Comparison of ENCODE assay signal across 8 cellular contexts in genomic region chr10:22335204-22335956, GRCh38. TPM values are rescaled to one million over a fixed set of nuclear protein-coding genes. Genes with fewer than 3 reads are reported as not detected.
A peak's percentile ranks its signal among the peaks of the same experiment; 100 is the strongest.
DNase-seq lines count a peak whose midpoint lies in the region; ATAC-seq and TF ChIP-seq lines count a peak whose summit lies in the region.

No MANE protein-coding gene starts in this region.

- intact Hi-C loops in esophagus squamous epithelium (cut with DNase I) = no loop called here
- intact Hi-C loops in naive thymus-derived CD4-positive, alpha-beta T cell (cut with micrococcal nuclease) = loop anchor here in 1 of 2 donors (1.0 to 2.0 kb wide), 2 partner anchors 106 to 801 kb away; partner anchors contain the start of gene MLLT10

- TF ChIP-seq CTCF in esophagus squamous epithelium (IDR thresholded peaks at IDR 0.05) = peak in 4 of 6 experiments; percentile 13 to 48 (median 36)
- peak in 2 of 5 experiments; percentile 60 to 62 for TF ChIP-seq CTCF in tibial nerve (IDR thresholded peaks at IDR 0.05)
- TF ChIP-seq CTCF in endothelial cell (IDR thresholded peaks at IDR 0.05; ENCODE audit: unreplicated experiment) = no peak

- peak overlapping the region; percentile 41 to 71 (median 56) for H3K4me3 ChIP-seq in esophagus squamous epithelium
- H3K4me3 ChIP-seq in naive thymus-derived CD4-positive, alpha-beta T cell (ENCODE audit: low read length) = peak overlapping the region; percentile 57
- H3K4me3 ChIP-seq in tibial nerve = peak overlapping the region; percentile 35 to 57 (median 48)

- H3K4me1 ChIP-seq in esophagus squamous epithelium = peaks cover 30 to 45% (median 32%) of the 10 kb centered on the region in 3 donors
- H3K4me1 ChIP-seq in naive thymus-derived CD4-positive, alpha-beta T cell (ENCODE audit: control insufficient read depth in 2 of 2, insufficient read depth in 2 of 2, low read length in 2 of 2) = peaks cover 36 to 38% of the 10 kb centered on the region in 2 donors
- H3K4me1 ChIP-seq in tibial nerve = peaks cover 0 to 41% (median 32%) of the 10 kb centered on the region in 4 donors

- TF ChIP-seq POLR2A in esophagus squamous epithelium (IDR thresholded peaks at IDR 0.05) (peak in 1 of 4 donors; percentile 23), tibial nerve (IDR thresholded peaks at IDR 0.05) (no peak)

- H3K4me1 Mint-ChIP-seq in naive thymus-derived CD4-positive, alpha-beta T cell = peaks cover 7 to 55% (median 35%) of the 10 kb centered on the region in 7 donors
- H3K4me1 Mint-ChIP-seq in endothelial cell (ENCODE audit: unreplicated experiment) = peaks cover 15% of the 10 kb centered on the region

- H3K27ac ChIP-seq in esophagus squamous epithelium (peak overlapping the region in 1 of 4 donors; percentile 23), tibial nerve (peak overlapping the region in 2 of 4 donors; percentile 14 to 35)
- peak overlapping the region; percentile 63 for H3K27ac ChIP-seq in naive thymus-derived CD4-positive, alpha-beta T cell (ENCODE audit: low read depth, low read length)

- peak; percentile 78 for DNase-seq in activated CD8-positive, alpha-beta memory T cell treated with anti-CD3 and anti-CD28 coated beads, Interleukin-2, amount 50 U/mL, for 48 hours
- DNase-seq in esophagus squamous epithelium (lab: John Stamatoyannopoulos, UW) (no peak), tibial nerve (ENCODE audit: low spot score in 2 of 2) (peak in 1 of 2 donors; percentile 40), endothelial cell (ENCODE audit: low spot score) (no peak), LoVo (ENCODE audit: low spot score) (no peak)
- DNase-seq in naive thymus-derived CD4-positive, alpha-beta T cell = peak; percentile 51 to 83 (median 77)

- H3K4me3 Mint-ChIP-seq in naive thymus-derived CD4-positive, alpha-beta T cell = peak overlapping the region; percentile 82 to 91 (median 87)
- H3K4me3 Mint-ChIP-seq in endothelial cell (ENCODE audit: unreplicated experiment) = no peak overlapping the region

- H3K36me3 ChIP-seq in esophagus squamous epithelium = no peaks in the 10 kb centered on the region
- no peaks in the 10 kb centered on the region for H3K36me3 ChIP-seq in naive thymus-derived CD4-positive, alpha-beta T cell (ENCODE audit: control insufficient read depth in 2 of 3, insufficient read depth in 3 of 3, low read length in 3 of 3)
- H3K36me3 ChIP-seq in tibial nerve = peaks cover 0 to 5% (median 0%) of the 10 kb centered on the region in 3 donors

- H3K36me3 Mint-ChIP-seq in naive thymus-derived CD4-positive, alpha-beta T cell = peaks cover 0 to 17% (median 0%) of the 10 kb centered on the region in 5 donors
- peaks cover 4% of the 10 kb centered on the region for H3K36me3 Mint-ChIP-seq in endothelial cell (ENCODE audit: low read depth, unreplicated experiment)

- peaks cover 34 to 69% (median 54%) of the 10 kb centered on the region in 4 donors for H3K27me3 ChIP-seq in esophagus squamous epithelium
- H3K27me3 ChIP-seq in naive thymus-derived CD4-positive, alpha-beta T cell (ENCODE audit: control insufficient read depth in 2 of 2, insufficient read depth in 2 of 2, low read length in 2 of 2) = peaks cover 25 to 47% of the 10 kb centered on the region in 2 donors
- H3K27me3 ChIP-seq in tibial nerve = peaks cover 23 to 56% of the 10 kb centered on the region in 2 donors

- TF ChIP-seq EP300 in tibial nerve (IDR thresholded peaks at IDR 0.05) = peak in 1 of 2 donors; percentile 39

- POLR2A ChIA-PET in naive thymus-derived CD4-positive, alpha-beta T cell (lab: Charles Lee) = interaction anchor here (0.5 to 1.1 kb wide), 3 partner anchors 8 to 81 kb away, joined by 3 to 4 read pairs (median 4); no protein-coding TSS in a partner anchor

- H3K9me3 Mint-ChIP-seq in naive thymus-derived CD4-positive, alpha-beta T cell = peaks cover 0 to 40% (median 5%) of the 10 kb centered on the region in 11 donors
- H3K9me3 Mint-ChIP-seq in endothelial cell (ENCODE audit: unreplicated experiment) = no peaks in the 10 kb centered on the region

- H3K9me3 ChIP-seq in esophagus squamous epithelium (no peaks in the 10 kb centered on the region), tibial nerve (peaks cover 0 to 5% (median 0%) of the 10 kb centered on the region in 4 donors)
- H3K9me3 ChIP-seq in naive thymus-derived CD4-positive, alpha-beta T cell (ENCODE audit: control insufficient read depth in 2 of 3, low read length in 3 of 3) = no peaks in the 10 kb centered on the region

- H3K27ac Mint-ChIP-seq in naive thymus-derived CD4-positive, alpha-beta T cell = peak overlapping the region; percentile 84 to 95 (median 92)
- H3K27ac Mint-ChIP-seq in endothelial cell (ENCODE audit: unreplicated experiment) = no peak overlapping the region

- CTCF ChIA-PET in naive thymus-derived CD4-positive, alpha-beta T cell (lab: Charles Lee) = no interaction called here

- ATAC-seq in GM18511 (IDR thresholded peaks at IDR 0.05; ENCODE audit: unreplicated experiment) (peak; percentile 59), HG03159 (IDR thresholded peaks at IDR 0.05; ENCODE audit: unreplicated experiment) (peak; percentile 62)
- ATAC-seq in naive thymus-derived CD4-positive, alpha-beta T cell = peak; percentile 90

- peaks cover 30 to 57% (median 52%) of the 10 kb centered on the region in 5 donors for H3K27me3 Mint-ChIP-seq in naive thymus-derived CD4-positive, alpha-beta T cell
- H3K27me3 Mint-ChIP-seq in endothelial cell (ENCODE audit: unreplicated experiment) = peaks cover 21% of the 10 kb centered on the region

- WGBS in esophagus squamous epithelium, 2 donors = 1 to 10% methylated on average over 29 to 30 of the region's 71 CpGs
- WGBS in tibial nerve, 2 donors = 3 to 4% methylated on average over 48 to 64 of the region's 71 CpGs

RNA-seq across cellular contexts. Expression of gene SPAG6, which starts 9.9 kb away (rescaled TPM):
- total RNA-seq in esophagus squamous epithelium = under 1 TPM in 1 of 4 donors, not detected in 3; 0.19 TPM
- total RNA-seq in naive thymus-derived CD4-positive, alpha-beta T cell = under 1 TPM in 2 of 5 experiments, not detected in 3; 0.46 to 0.93 TPM
- polyA plus RNA-seq in naive thymus-derived CD4-positive, alpha-beta T cell = not detected
- not detected for total RNA-seq in tibial nerve
- total RNA-seq in endothelial cell (ENCODE audit: unreplicated experiment) = 0.46 TPM

RNA-seq across cellular contexts. Expression of gene BMI1, which starts 14.5 kb away (rescaled TPM):
- total RNA-seq in esophagus squamous epithelium (10 to 100 TPM in 3 of 4 donors, 1 to 10 TPM in 1; 9.6 to 44.4 (median 21.4) TPM), tibial nerve (100 to 1,000 TPM in 1 of 4 donors, 10 to 100 TPM in 3; 60.8 to 109 (median 67.8) TPM), endothelial cell (ENCODE audit: unreplicated experiment) (23.6 TPM)
- total RNA-seq in naive thymus-derived CD4-positive, alpha-beta T cell = 10 to 100 TPM; 42.4 to 80.5 (median 55.3) TPM
- polyA plus RNA-seq in naive thymus-derived CD4-positive, alpha-beta T cell = 10 to 100 TPM; 26.1 to 28.0 TPM

RNA-seq across cellular contexts. Expression of gene COMMD3, which starts 19.2 kb away (rescaled TPM):
- 10 to 100 TPM; 14.9 to 31.4 (median 24.2) TPM for total RNA-seq in esophagus squamous epithelium
- 10 to 100 TPM; 33.9 to 83.7 (median 51.2) TPM for total RNA-seq in naive thymus-derived CD4-positive, alpha-beta T cell
- 10 to 100 TPM; 60.0 to 67.8 TPM for polyA plus RNA-seq in naive thymus-derived CD4-positive, alpha-beta T cell
- 10 to 100 TPM; 17.2 to 28.2 (median 23.8) TPM for total RNA-seq in tibial nerve
- total RNA-seq in endothelial cell (ENCODE audit: unreplicated experiment) = 42.3 TPM

Comparison
In these comparisons a context has a peak if more than half of its experiments do, and no peak if none do; other contexts are left out.
1. DNase-seq: peak in activated CD8-positive, alpha-beta memory T cell treated with anti-CD3 and anti-CD28 coated beads, Interleukin-2, amount 50 U/mL, for 48 hours (single experiment) and naive thymus-derived CD4-positive, alpha-beta T cell (9 of 9); none in esophagus squamous epithelium (single experiment), endothelial cell (single experiment) and LoVo (single experiment).
2. Peak in every context shown above with its lines, with median percentiles within 50 percentile points of each other: ATAC-seq and H3K4me3 ChIP-seq.